ENCODE assay signal across 20 cellular contexts in genomic region chr5:39109616-39110015, GRCh38. TPM values are rescaled to one million over a fixed set of nuclear protein-coding genes. Genes with fewer than 3 reads are reported as not detected.
A peak's percentile ranks its signal among the peaks of the same experiment; 100 is the strongest.
DNase-seq lines count a peak whose midpoint lies in the region; ATAC-seq and TF ChIP-seq lines count a peak whose summit lies in the region.
"Had no signal": no experiment of that assay in that cellular context is flagged by ENCODE, and none has a peak within 500 bp of the region (broad histone marks: within the 10 kb centered on the region; RNA-seq: fewer than 3 reads in every experiment).

No MANE protein-coding gene starts in this region.

- peaks cover 75% of the 10 kb centered on the region for H3K36me3 Mint-ChIP-seq in CD8-positive, alpha-beta T cell

- H3K27ac Mint-ChIP-seq in CD8-positive, alpha-beta T cell, result peak overlapping the region; percentile 70
- H3K27ac Mint-ChIP-seq: activated CD8-positive, alpha-beta memory T cell treated with anti-CD3 and anti-CD28 coated beads, Interleukin-2, amount 10 ng/mL, durations not matched to agents 7 days and 5 days; activated T-helper 1 cell treated with anti-CD3 and anti-CD28 coated beads, Interleukin-12 subunit alpha, Interleukin-12 subunit beta, Interleukin-2, Interleukin-4 antibody, amounts not matched to agents 30 ng/mL and 10 ng/mL and 1 ng/mL, durations not matched to agents 14 hours and 24 hours and 36 hours had no signal

- no peak overlapping the region for H3K4me2 ChIP-seq in osteoblast (ENCODE audit: insufficient read depth, low read length)

- no peak for TF ChIP-seq CTCF in CD8-positive, alpha-beta T cell (IDR thresholded peaks at IDR 0.05)
- TF ChIP-seq CTCF in osteoblast (IDR thresholded peaks at IDR 0.05; ENCODE audit: extremely low read depth, low read depth, low read length) (no peak), coronary artery (IDR thresholded peaks at IDR 0.05) (no peak), body of pancreas (IDR thresholded peaks at IDR 0.05) (no peak)

- peak overlapping the region; percentile 5 for H2AFZ ChIP-seq in osteoblast (ENCODE audit: low read length)

- H3K9me3 ChIP-seq in CD8-positive, alpha-beta T cell (ENCODE audit: low read length), result no peaks in the 10 kb centered on the region
- no peaks in the 10 kb centered on the region for H3K9me3 ChIP-seq in osteoblast (ENCODE audit: low read depth, low read length)
- no peaks in the 10 kb centered on the region for H3K9me3 ChIP-seq in body of pancreas
- H3K9me3 ChIP-seq: breast epithelium, suprapubic skin had no signal

- no peaks in the 10 kb centered on the region for H3K4me1 ChIP-seq in CD8-positive, alpha-beta T cell (ENCODE audit: insufficient read depth, low read length)
- peaks cover 8% of the 10 kb centered on the region for H3K4me1 ChIP-seq in osteoblast (ENCODE audit: insufficient read depth, low read length)
- H3K4me1 ChIP-seq in body of pancreas, result no peaks in the 10 kb centered on the region
- H3K4me1 ChIP-seq: breast epithelium, suprapubic skin had no signal

- no peak for TF ChIP-seq POLR2A in body of pancreas (IDR thresholded peaks at IDR 0.05)

- DNase-seq in CD8-positive, alpha-beta T cell, result no peak
- DNase-seq in SK-MEL-5 (ENCODE audit: low read depth, low spot score) (peak; percentile 32), osteoblast (ENCODE audit: insufficient read length, low spot score, missing footprints) (no peak), coronary artery (ENCODE audit: low spot score) (no peak), body of pancreas (no peak), activated gamma-delta T cell treated with Interleukin-2 at 50 U/mL for 16 hours (no peak)
- DNase-seq: activated CD4-positive, alpha-beta T cell treated with anti-CD3 and anti-CD28 coated beads for 1 hour; activated CD8-positive, alpha-beta memory T cell treated with anti-CD3 and anti-CD28 coated beads, Interleukin-2, amount 10 ng/mL, durations not matched to agents 7 days and 5 days; GF-D8; Karpas-422; MV-4-11; NCI-H2029; NCI-H345; NCI-H82; SW 1271 had no signal

- H3K27me3 Mint-ChIP-seq in CD8-positive, alpha-beta T cell (ENCODE audit: low read depth), result no peaks in the 10 kb centered on the region
- H3K27me3 Mint-ChIP-seq: activated CD8-positive, alpha-beta memory T cell treated with anti-CD3 and anti-CD28 coated beads, Interleukin-2, amount 10 ng/mL, durations not matched to agents 7 days and 5 days had no signal

- no peaks in the 10 kb centered on the region for H4K20me1 ChIP-seq in osteoblast (ENCODE audit: insufficient read depth, low read length)

- H3K9me3 Mint-ChIP-seq in CD8-positive, alpha-beta T cell, result no peaks in the 10 kb centered on the region
- H3K9me3 Mint-ChIP-seq: activated T-helper 1 cell treated with anti-CD3 and anti-CD28 coated beads, Interleukin-12 subunit alpha, Interleukin-12 subunit beta, Interleukin-2, Interleukin-4 antibody, amounts not matched to agents 30 ng/mL and 10 ng/mL and 1 ng/mL, durations not matched to agents 14 hours and 24 hours and 36 hours had no signal

- ATAC-seq in CD8-positive, alpha-beta T cell, result no peak
- ATAC-seq in body of pancreas, result no peak
- ATAC-seq: activated CD8-positive, alpha-beta memory T cell treated with anti-CD3 and anti-CD28 coated beads, Interleukin-2, amount 10 ng/mL, durations not matched to agents 7 days and 5 days; Right ventricle myocardium inferior had no signal

- CTCF ChIA-PET in CD8-positive, alpha-beta T cell (lab: Charles Lee), result no interaction called here

- no peaks in the 10 kb centered on the region for H3K79me2 ChIP-seq in osteoblast (ENCODE audit: insufficient read depth, low read length)

- POLR2A ChIA-PET in CD8-positive, alpha-beta T cell (lab: Charles Lee), result no interaction called here

- 58 to 64% methylated on average over 2 of the region's 2 CpGs for WGBS in body of pancreas, 2 donors

- no peak overlapping the region for H3K4me3 Mint-ChIP-seq in CD8-positive, alpha-beta T cell
- H3K4me3 Mint-ChIP-seq: activated CD8-positive, alpha-beta memory T cell treated with anti-CD3 and anti-CD28 coated beads, Interleukin-2, amount 10 ng/mL, durations not matched to agents 7 days and 5 days; activated T-helper 1 cell treated with anti-CD3 and anti-CD28 coated beads, Interleukin-12 subunit alpha, Interleukin-12 subunit beta, Interleukin-2, Interleukin-4 antibody, amounts not matched to agents 30 ng/mL and 10 ng/mL and 1 ng/mL, durations not matched to agents 14 hours and 24 hours and 36 hours had no signal

- H3K27me3 ChIP-seq in CD8-positive, alpha-beta T cell (ENCODE audit: insufficient read depth, low read length), result no peaks in the 10 kb centered on the region
- H3K27me3 ChIP-seq in osteoblast (ENCODE audit: insufficient read depth, low read length), result no peaks in the 10 kb centered on the region
- H3K27me3 ChIP-seq in body of pancreas, result no peaks in the 10 kb centered on the region
- H3K27me3 ChIP-seq: breast epithelium, suprapubic skin had no signal

- no peak overlapping the region for H3K27ac ChIP-seq in CD8-positive, alpha-beta T cell (ENCODE audit: low read depth, low read length)
- H3K27ac ChIP-seq in cingulate gyrus (ENCODE audit: low read depth, low read length) (peak overlapping the region; percentile 13), osteoblast (ENCODE audit: low read depth, low read length) (no peak overlapping the region), coronary artery (no peak overlapping the region), body of pancreas (no peak overlapping the region)
- H3K27ac ChIP-seq: breast epithelium, suprapubic skin had no signal

- H3K4me3 ChIP-seq in CD8-positive, alpha-beta T cell (ENCODE audit: low read depth, low read length), result no peak overlapping the region
- H3K4me3 ChIP-seq in osteoblast (ENCODE audit: insufficient read depth, low read length) (no peak overlapping the region), coronary artery (no peak overlapping the region), body of pancreas (no peak overlapping the region)
- H3K4me3 ChIP-seq: breast epithelium, suprapubic skin had no signal

- H3K4me1 Mint-ChIP-seq in CD8-positive, alpha-beta T cell (ENCODE audit: low read depth), result peaks cover 3% of the 10 kb centered on the region

- in situ Hi-C loops in SK-MEL-5 (cut with HindIII; ENCODE audit: low pct_unique_long_range_greater_than_20kb, low sequenced_read_pairs), result no loop called here

- intact Hi-C loops in CD8-positive, alpha-beta T cell (cut with DNase I, micrococcal nuclease), result loop anchor here (1.0 to 5.0 kb wide), 6 partner anchors 12 to 157 kb away; partner anchors contain the start of gene RICTOR (in 1 of the 2)
- intact Hi-C loops in body of pancreas (cut with DNase I), result no loop called here

- peaks cover 58% of the 10 kb centered on the region for H3K36me3 ChIP-seq in CD8-positive, alpha-beta T cell (ENCODE audit: insufficient read depth, low read length)
- H3K36me3 ChIP-seq in osteoblast (ENCODE audit: insufficient read depth, low read length), result no peaks in the 10 kb centered on the region
- no peaks in the 10 kb centered on the region for H3K36me3 ChIP-seq in body of pancreas (replicated peaks in 1 of 2; ENCODE audit: insufficient read depth in 1 of 2, low read depth in 2 of 2)
- H3K36me3 ChIP-seq: breast epithelium, suprapubic skin had no signal

RNA-seq across cellular contexts. Expression of gene RICTOR, which starts 35.4 kb away (rescaled TPM):
- total RNA-seq in CD8-positive, alpha-beta T cell, result 100 to 1,000 TPM; 116 to 128 TPM
- 32.7 and 39.4 TPM in 2 replicates for total RNA-seq in SK-MEL-5 (2014; rRNA removed; shearing (Covaris generic))
- 7.4 and 11.9 TPM in 2 replicates for polyA plus RNA-seq in SK-MEL-5 (2015; cell fraction: cytosol; rRNA removed)
- 65.9 and 73.0 TPM in 2 replicates for polyA plus RNA-seq in SK-MEL-5 (2015; cell fraction: nucleus; rRNA removed)
- total RNA-seq in osteoblast, result 46.7 and 50.7 TPM in 2 replicates
- total RNA-seq in body of pancreas, result 10 to 100 TPM; 20.8 to 27.5 TPM
